6 cellular contexts compared by ENCODE assay signal in the genomic region with DNA sequence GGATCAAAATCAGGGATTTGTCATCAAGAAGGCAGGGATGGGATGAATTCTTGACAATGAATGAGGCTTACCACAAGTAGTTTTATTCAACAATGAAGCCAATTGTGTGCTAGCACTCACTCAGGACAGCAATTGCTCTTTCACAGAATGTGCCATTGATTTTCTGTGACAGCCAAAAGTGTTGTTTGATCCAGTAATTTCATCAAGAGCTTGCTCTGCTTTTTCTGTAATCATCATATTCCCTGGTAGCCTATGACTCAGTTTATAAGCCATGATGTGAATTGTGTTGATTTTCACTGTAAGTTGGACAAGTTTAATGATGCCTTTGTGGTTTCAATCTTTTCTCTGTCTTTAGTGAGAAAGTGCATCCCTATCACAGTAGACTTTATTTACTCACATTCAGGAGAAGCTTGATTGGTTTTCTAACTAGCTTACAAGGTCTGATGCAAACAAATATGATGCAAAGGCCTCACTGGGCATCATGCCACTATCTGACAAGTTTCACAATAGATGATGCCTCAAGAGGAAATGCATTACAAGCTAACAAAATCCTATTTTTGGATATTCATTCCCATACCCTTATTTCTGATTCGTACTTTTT. TPM values are rescaled to one million over a fixed set of nuclear protein-coding genes. Genes with fewer than 3 reads are reported as not detected.
DNase-seq lines count a peak whose midpoint lies in the region; ATAC-seq and TF ChIP-seq lines count a peak whose summit lies in the region.

No MANE protein-coding gene starts in this region.

- H3K27me3 Mint-ChIP-seq in neural crest cell (ENCODE audit: low read depth) (no peaks in the 10 kb centered on the region), endothelial cell (ENCODE audit: unreplicated experiment) (no peaks in the 10 kb centered on the region)

- H3K36me3 ChIP-seq in HEK293 (ENCODE audit: control insufficient read depth in 2 of 2, insufficient read depth in 1 of 2, low read length in 2 of 2), result no peaks in the 10 kb centered on the region
- no peaks in the 10 kb centered on the region for H3K36me3 ChIP-seq in brain microvascular endothelial cell (replicated peaks)

- no peaks in the 10 kb centered on the region for H3K4me1 ChIP-seq in HEK293 (ENCODE audit: control insufficient read depth, insufficient read depth, low read length)

- no peak for ATAC-seq in GM21529 (IDR thresholded peaks at IDR 0.05; ENCODE audit: unreplicated experiment)

- POLR2A ChIA-PET in HEK293 (lab: Yijun Ruan, JAX), result no interaction called here

- H3K9me3 Mint-ChIP-seq in neural crest cell (no peaks in the 10 kb centered on the region), endothelial cell (ENCODE audit: unreplicated experiment) (no peaks in the 10 kb centered on the region)

- H3K27ac Mint-ChIP-seq in neural crest cell (ENCODE audit: unreplicated experiment) (no peak overlapping the region), endothelial cell (ENCODE audit: unreplicated experiment) (no peak overlapping the region)

- H3K4me3 ChIP-seq in HEK293 (ENCODE audit: low read depth, low read length) (no peak overlapping the region), brain microvascular endothelial cell (ENCODE audit: low read depth, low read length) (no peak overlapping the region)

- in situ Hi-C loops in brain microvascular endothelial cell (cut with HindIII; ENCODE audit: low pct_ligation_motif_present, low sequenced_read_pairs), result no loop called here

- peak overlapping the region; percentile 1 for H3K4me3 Mint-ChIP-seq in neural crest cell
- no peak overlapping the region for H3K4me3 Mint-ChIP-seq in endothelial cell (ENCODE audit: unreplicated experiment)

- no peak overlapping the region for H3K27ac ChIP-seq in HEK293 (ENCODE audit: extremely low read depth, low read depth, low read length)
- H3K27ac ChIP-seq in brain microvascular endothelial cell, result peak overlapping the region; percentile 32

- TF ChIP-seq CTCF in HEK293 (tag by site-specific recombination; IDR thresholded peaks at IDR 0.05), result no peak
- no peak for TF ChIP-seq CTCF in brain microvascular endothelial cell (IDR thresholded peaks at IDR 0.05; ENCODE audit: low read depth, low read length, missing control alignments)
- TF ChIP-seq CTCF in neural crest cell (conservative IDR thresholded peaks at IDR 0.05), result no peak
- no peak for TF ChIP-seq CTCF in endothelial cell (IDR thresholded peaks at IDR 0.05; ENCODE audit: unreplicated experiment)

- H3K9me3 ChIP-seq in HEK293 (ENCODE audit: control insufficient read depth, insufficient read depth, low read depth, low read length), result no peaks in the 10 kb centered on the region

- CTCF ChIA-PET in HEK293 (lab: Yijun Ruan, JAX), result interaction anchor here (0.7 kb wide), 1 partner anchor 49 kb away, joined by 3 read pairs; no protein-coding TSS in a partner anchor

- H3K36me3 Mint-ChIP-seq in neural crest cell (ENCODE audit: low read depth), result no peaks in the 10 kb centered on the region
- no peaks in the 10 kb centered on the region for H3K36me3 Mint-ChIP-seq in endothelial cell (ENCODE audit: low read depth, unreplicated experiment)

- no peaks in the 10 kb centered on the region for H3K27me3 ChIP-seq in brain microvascular endothelial cell (replicated peaks)

- H3K4me1 Mint-ChIP-seq in neural crest cell (peaks cover 39% of the 10 kb centered on the region), endothelial cell (ENCODE audit: unreplicated experiment) (peaks cover 29% of the 10 kb centered on the region)

- DNase-seq in brain microvascular endothelial cell, result peak; percentile 84
- no peak for DNase-seq in neural crest cell (ENCODE audit: low read depth, low spot score)
- no peak for DNase-seq in endothelial cell (ENCODE audit: low spot score)
- no peak for DNase-seq in NCI-H128 (lab: John Stamatoyannopoulos, UW; ENCODE audit: unreplicated experiment)

TF ChIP-seq in HEK293, 187 proteins besides CTCF, POLR2A, EP300 and RAD21:
- TF ChIP-seq KLF8 (tag by site-specific recombination; IDR thresholded peaks at IDR 0.05) (no peak), ZBTB21 (tag by site-specific recombination; IDR thresholded peaks at IDR 0.05) (0 out of 2 replicates have a peak, but pooled peaks have one; percentile 16)
- TF ChIP-seq, protein P1, sequence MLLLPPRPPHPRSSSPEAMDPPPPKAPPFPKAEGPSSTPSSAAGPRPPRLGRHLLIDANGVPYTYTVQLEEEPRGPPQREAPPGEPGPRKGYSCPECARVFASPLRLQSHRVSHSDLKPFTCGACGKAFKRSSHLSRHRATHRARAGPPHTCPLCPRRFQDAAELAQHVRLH (tag by site-specific recombination; IDR thresholded peaks at IDR 0.05), result no peak
- TF ChIP-seq, protein P2, sequence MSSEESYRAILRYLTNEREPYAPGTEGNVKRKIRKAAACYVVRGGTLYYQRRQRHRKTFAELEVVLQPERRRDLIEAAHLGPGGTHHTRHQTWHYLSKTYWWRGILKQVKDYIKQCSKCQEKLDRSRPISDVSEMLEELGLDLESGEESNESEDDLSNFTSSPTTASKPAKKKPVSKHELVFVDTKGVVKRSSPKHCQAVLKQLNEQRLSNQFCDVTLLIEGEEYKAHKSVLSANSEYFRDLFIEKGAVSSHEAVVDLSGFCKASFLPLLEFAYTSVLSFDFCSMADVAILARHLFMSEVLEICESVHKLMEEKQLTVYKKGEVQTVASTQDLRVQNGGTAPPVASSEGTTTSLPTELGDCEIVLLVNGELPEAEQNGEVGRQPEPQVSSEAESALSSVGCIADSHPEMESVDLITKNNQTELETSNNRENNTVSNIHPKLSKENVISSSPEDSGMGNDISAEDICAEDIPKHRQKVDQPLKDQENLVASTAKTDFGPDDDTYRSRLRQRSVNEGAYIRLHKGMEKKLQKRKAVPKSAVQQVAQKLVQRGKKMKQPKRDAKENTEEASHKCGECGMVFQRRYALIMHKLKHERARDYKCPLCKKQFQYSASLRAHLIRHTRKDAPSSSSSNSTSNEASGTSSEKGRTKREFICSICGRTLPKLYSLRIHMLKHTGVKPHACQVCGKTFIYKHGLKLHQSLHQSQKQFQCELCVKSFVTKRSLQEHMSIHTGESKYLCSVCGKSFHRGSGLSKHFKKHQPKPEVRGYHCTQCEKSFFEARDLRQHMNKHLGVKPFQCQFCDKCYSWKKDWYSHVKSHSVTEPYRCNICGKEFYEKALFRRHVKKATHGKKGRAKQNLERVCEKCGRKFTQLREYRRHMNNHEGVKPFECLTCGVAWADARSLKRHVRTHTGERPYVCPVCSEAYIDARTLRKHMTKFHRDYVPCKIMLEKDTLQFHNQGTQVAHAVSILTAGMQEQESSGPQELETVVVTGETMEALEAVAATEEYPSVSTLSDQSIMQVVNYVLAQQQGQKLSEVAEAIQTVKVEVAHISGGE (tag by site-specific recombination; conservative IDR thresholded peaks at IDR 0.05; ENCODE audit: low read depth), result no peak
- TF ChIP-seq, protein P3, sequence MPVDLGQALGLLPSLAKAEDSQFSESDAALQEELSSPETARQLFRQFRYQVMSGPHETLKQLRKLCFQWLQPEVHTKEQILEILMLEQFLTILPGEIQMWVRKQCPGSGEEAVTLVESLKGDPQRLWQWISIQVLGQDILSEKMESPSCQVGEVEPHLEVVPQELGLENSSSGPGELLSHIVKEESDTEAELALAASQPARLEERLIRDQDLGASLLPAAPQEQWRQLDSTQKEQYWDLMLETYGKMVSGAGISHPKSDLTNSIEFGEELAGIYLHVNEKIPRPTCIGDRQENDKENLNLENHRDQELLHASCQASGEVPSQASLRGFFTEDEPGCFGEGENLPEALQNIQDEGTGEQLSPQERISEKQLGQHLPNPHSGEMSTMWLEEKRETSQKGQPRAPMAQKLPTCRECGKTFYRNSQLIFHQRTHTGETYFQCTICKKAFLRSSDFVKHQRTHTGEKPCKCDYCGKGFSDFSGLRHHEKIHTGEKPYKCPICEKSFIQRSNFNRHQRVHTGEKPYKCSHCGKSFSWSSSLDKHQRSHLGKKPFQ (tag by site-specific recombination; IDR thresholded peaks at IDR 0.05), result no peak
- TF ChIP-seq, protein P4, sequence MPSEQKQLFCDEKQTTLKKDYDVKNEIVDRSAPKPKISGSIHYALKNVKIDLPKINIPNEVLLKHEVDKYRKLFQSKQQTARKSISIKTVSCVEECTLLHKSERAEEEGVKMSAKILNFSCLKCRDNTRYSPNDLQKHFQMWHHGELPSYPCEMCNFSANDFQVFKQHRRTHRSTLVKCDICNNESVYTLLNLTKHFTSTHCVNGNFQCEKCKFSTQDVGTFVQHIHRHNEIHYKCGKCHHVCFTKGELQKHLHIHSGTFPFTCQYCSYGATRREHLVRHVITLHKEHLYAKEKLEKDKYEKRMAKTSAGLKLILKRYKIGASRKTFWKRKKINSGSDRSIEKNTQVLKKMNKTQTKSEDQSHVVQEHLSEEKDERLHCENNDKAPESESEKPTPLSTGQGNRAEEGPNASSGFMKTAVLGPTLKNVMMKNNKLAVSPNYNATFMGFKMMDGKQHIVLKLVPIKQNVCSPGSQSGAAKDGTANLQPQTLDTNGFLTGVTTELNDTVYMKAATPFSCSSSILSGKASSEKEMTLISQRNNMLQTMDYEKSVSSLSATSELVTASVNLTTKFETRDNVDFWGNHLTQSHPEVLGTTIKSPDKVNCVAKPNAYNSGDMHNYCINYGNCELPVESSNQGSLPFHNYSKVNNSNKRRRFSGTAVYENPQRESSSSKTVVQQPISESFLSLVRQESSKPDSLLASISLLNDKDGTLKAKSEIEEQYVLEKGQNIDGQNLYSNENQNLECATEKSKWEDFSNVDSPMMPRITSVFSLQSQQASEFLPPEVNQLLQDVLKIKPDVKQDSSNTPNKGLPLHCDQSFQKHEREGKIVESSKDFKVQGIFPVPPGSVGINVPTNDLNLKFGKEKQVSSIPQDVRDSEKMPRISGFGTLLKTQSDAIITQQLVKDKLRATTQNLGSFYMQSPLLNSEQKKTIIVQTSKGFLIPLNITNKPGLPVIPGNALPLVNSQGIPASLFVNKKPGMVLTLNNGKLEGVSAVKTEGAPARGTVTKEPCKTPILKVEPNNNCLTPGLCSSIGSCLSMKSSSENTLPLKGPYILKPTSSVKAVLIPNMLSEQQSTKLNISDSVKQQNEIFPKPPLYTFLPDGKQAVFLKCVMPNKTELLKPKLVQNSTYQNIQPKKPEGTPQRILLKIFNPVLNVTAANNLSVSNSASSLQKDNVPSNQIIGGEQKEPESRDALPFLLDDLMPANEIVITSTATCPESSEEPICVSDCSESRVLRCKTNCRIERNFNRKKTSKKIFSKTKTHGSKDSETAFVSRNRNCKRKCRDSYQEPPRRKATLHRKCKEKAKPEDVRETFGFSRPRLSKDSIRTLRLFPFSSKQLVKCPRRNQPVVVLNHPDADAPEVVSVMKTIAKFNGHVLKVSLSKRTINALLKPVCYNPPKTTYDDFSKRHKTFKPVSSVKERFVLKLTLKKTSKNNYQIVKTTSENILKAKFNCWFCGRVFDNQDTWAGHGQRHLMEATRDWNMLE (tag by site-specific recombination; conservative IDR thresholded peaks at IDR 0.05; ENCODE audit: low read depth), result 0 out of 2 replicates have a peak, but pooled peaks have one; percentile 19
TF ChIP-seq in HEK293: peak in this region for 2.

RNA-seq across cellular contexts. Expression of a gene that starts 13.6 kb away (rescaled TPM):
- total RNA-seq in neural crest cell (2.4 TPM in 2 replicates), endothelial cell (ENCODE audit: unreplicated experiment) (20.8 TPM)

RNA-seq across cellular contexts. Expression of a gene that starts 25.4 kb away (rescaled TPM):
- total RNA-seq in neural crest cell, result not detected in 2 replicates
- total RNA-seq in endothelial cell (ENCODE audit: unreplicated experiment), result 0.21 TPM

RNA-seq across cellular contexts. Expression of a gene that starts 59.6 kb away (rescaled TPM):
- total RNA-seq in neural crest cell, result 6.8 and 8.2 TPM in 2 replicates
- total RNA-seq in endothelial cell (ENCODE audit: unreplicated experiment), result 41.7 TPM

RNA-seq across cellular contexts. Expression of a gene that starts 59.6 kb away (rescaled TPM):
- total RNA-seq in neural crest cell, result 54.0 TPM in 2 replicates
- total RNA-seq in endothelial cell (ENCODE audit: unreplicated experiment), result 130 TPM
